ENCODE assay signal across 22 cellular contexts in genomic region chr7:34739651-34740300, GRCh38.
DNase-seq lines count a peak whose midpoint lies in the region; ATAC-seq, FAIRE-seq and TF ChIP-seq lines count a peak whose summit lies in the region.
"Had no signal": no experiment of that assay in that cellular context is flagged by ENCODE, and none has a peak within 500 bp of the region (broad histone marks: within the 10 kb centered on the region; RNA-seq: fewer than 3 reads in every experiment).

No MANE protein-coding gene starts in this region.

- peak overlapping the region; percentile 41; the same call in 1 of the 2 replicates for H3K27ac Mint-ChIP-seq in GM23338
- H3K27ac Mint-ChIP-seq in activated naive CD4-positive, alpha-beta T cell treated with anti-CD3 and anti-CD28 coated beads, Interleukin-2, amount 50 U/mL, for 72 hours, result no peak overlapping the region
- H3K27ac Mint-ChIP-seq: CD4-positive, alpha-beta T cell had no signal

- no peaks in the 10 kb centered on the region for H3K27me3 Mint-ChIP-seq in GM23338 (ENCODE audit: insufficient read depth, low read depth, poor library complexity)

- no peak overlapping the region for H3K4me3 ChIP-seq in GM23338
- no peak overlapping the region for H3K4me3 ChIP-seq in bronchial epithelial cell (ENCODE audit: low read depth, low read length)
- H3K4me3 ChIP-seq: BLaER1, K562, SK-N-MC had no signal

- H3K27me3 ChIP-seq in GM23338 (ENCODE audit: insufficient read depth) (no peaks in the 10 kb centered on the region), bronchial epithelial cell (ENCODE audit: control insufficient read depth, insufficient read depth, low read length) (no peaks in the 10 kb centered on the region)
- H3K27me3 ChIP-seq: BLaER1 had no signal

- H3K4me3 Mint-ChIP-seq in GM23338, result no peak overlapping the region
- H3K4me3 Mint-ChIP-seq: CD4-positive, alpha-beta T cell had no signal

- no peak overlapping the region for H2AFZ ChIP-seq in GM23338

- no peaks in the 10 kb centered on the region for H3K36me3 ChIP-seq in GM23338 (ENCODE audit: insufficient read depth)
- H3K36me3 ChIP-seq in bronchial epithelial cell (ENCODE audit: control insufficient read depth, insufficient read depth, low read length), result no peaks in the 10 kb centered on the region
- H3K36me3 ChIP-seq: BLaER1 had no signal

- ATAC-seq in GM23338, result no peak
- no peak for ATAC-seq in activated naive CD4-positive, alpha-beta T cell treated with anti-CD3 and anti-CD28 coated beads, Interleukin-2, amount 50 U/mL, for 72 hours
- ATAC-seq: K562 had no signal

- H3K9me2 ChIP-seq in GM23338 (ENCODE audit: insufficient read depth), result no peaks in the 10 kb centered on the region

- intact Hi-C loops in cardiac septum (cut with DNase I), result no loop called here

- DNase-seq in DMS 273 (lab: John Stamatoyannopoulos, UW; ENCODE audit: unreplicated experiment), result peak; percentile 33
- DNase-seq in DMS 273 treated with DMSO at 0.1 percent for 48 hours (lab: John Stamatoyannopoulos, UW), result no peak
- no peak for DNase-seq in GM23338 (ENCODE audit: low spot score)
- DNase-seq in NCI-H82 (lab: John Stamatoyannopoulos, UW), result peak; percentile 42
- no peak for DNase-seq in bronchial epithelial cell (ENCODE audit: low read depth)
- DNase-seq in cardiac septum (ENCODE audit: low spot score), result no peak
- no peak for DNase-seq in activated naive CD4-positive, alpha-beta T cell treated with anti-CD3 and anti-CD28 coated beads, Interleukin-2, amount 50 U/mL, for 72 hours (ENCODE audit: low spot score in 2 of 2)
- DNase-seq in kidney glomerular epithelial cell (lab: John Stamatoyannopoulos, UW), result no peak
- DNase-seq: ACHN; CD4-positive, alpha-beta T cell; NCI-H1417; NCI-H1694 treated with DMSO at 0.1 percent for 48 hours; NCI-H2081 treated with DMSO at 0.1 percent for 48 hours; NCI-H226; NCI-H510A treated with DMSO at 0.1 percent for 48 hours; NCI-H748 treated with DMSO at 0.1 percent for 48 hours; SHP77 had no signal

- no peaks in the 10 kb centered on the region for H4K20me1 ChIP-seq in GM23338 (replicated peaks; ENCODE audit: insufficient read depth)
- H4K20me1 ChIP-seq: BLaER1 had no signal

- H3K4me1 Mint-ChIP-seq in GM23338, result no peaks in the 10 kb centered on the region

- no peak for TF ChIP-seq CTCF in GM23338 (conservative IDR thresholded peaks at IDR 0.05; ENCODE audit: low read depth in 2 of 2)
- no peak for TF ChIP-seq CTCF in bronchial epithelial cell (IDR thresholded peaks at IDR 0.05; ENCODE audit: insufficient read depth, low read length, severe bottlenecking)

- no peak overlapping the region for H3K27ac ChIP-seq in GM23338 (ENCODE audit: low read depth)
- H3K27ac ChIP-seq: 22Rv1, BLaER1, SK-N-MC had no signal

- peaks cover 8% of the 10 kb centered on the region; the same call in 2 of the 3 replicates for H3K36me3 Mint-ChIP-seq in GM23338 (ENCODE audit: low read depth)
- H3K36me3 Mint-ChIP-seq in activated naive CD4-positive, alpha-beta T cell treated with anti-CD3 and anti-CD28 coated beads, Interleukin-2, amount 50 U/mL, for 72 hours, result no peaks in the 10 kb centered on the region

- no peaks in the 10 kb centered on the region for H3K79me2 ChIP-seq in GM23338 (replicated peaks; ENCODE audit: insufficient read depth)

- no peaks in the 10 kb centered on the region for H3K4me1 ChIP-seq in GM23338 (ENCODE audit: insufficient read depth)
- H3K4me1 ChIP-seq: BLaER1 had no signal

- no peak overlapping the region for H3K4me2 ChIP-seq in GM23338
- H3K4me2 ChIP-seq: BLaER1 had no signal

- peaks cover 25% of the 10 kb centered on the region; the same call in 2 of the 3 replicates for H3K9me3 Mint-ChIP-seq in GM23338
- no peaks in the 10 kb centered on the region for H3K9me3 Mint-ChIP-seq in activated naive CD4-positive, alpha-beta T cell treated with anti-CD3 and anti-CD28 coated beads, Interleukin-2, amount 50 U/mL, for 72 hours
- H3K9me3 Mint-ChIP-seq: CD4-positive, alpha-beta T cell had no signal

- peak; percentile 50 for FAIRE-seq in bronchial epithelial cell (lab: Jason Lieb, UNC)
- FAIRE-seq: G401.6, K562 had no signal

- no peaks in the 10 kb centered on the region for H3F3A ChIP-seq in GM23338 (replicated peaks; ENCODE audit: low read depth)

TF ChIP-seq in GM23338, 12 proteins besides CTCF, POLR2A, EP300 and RAD21 (continues in another document):
- no peak for TF ChIP-seq EZH2 (IDR thresholded peaks at IDR 0.05; ENCODE audit: low read depth, unreplicated experiment)
- TF ChIP-seq, protein P1, sequence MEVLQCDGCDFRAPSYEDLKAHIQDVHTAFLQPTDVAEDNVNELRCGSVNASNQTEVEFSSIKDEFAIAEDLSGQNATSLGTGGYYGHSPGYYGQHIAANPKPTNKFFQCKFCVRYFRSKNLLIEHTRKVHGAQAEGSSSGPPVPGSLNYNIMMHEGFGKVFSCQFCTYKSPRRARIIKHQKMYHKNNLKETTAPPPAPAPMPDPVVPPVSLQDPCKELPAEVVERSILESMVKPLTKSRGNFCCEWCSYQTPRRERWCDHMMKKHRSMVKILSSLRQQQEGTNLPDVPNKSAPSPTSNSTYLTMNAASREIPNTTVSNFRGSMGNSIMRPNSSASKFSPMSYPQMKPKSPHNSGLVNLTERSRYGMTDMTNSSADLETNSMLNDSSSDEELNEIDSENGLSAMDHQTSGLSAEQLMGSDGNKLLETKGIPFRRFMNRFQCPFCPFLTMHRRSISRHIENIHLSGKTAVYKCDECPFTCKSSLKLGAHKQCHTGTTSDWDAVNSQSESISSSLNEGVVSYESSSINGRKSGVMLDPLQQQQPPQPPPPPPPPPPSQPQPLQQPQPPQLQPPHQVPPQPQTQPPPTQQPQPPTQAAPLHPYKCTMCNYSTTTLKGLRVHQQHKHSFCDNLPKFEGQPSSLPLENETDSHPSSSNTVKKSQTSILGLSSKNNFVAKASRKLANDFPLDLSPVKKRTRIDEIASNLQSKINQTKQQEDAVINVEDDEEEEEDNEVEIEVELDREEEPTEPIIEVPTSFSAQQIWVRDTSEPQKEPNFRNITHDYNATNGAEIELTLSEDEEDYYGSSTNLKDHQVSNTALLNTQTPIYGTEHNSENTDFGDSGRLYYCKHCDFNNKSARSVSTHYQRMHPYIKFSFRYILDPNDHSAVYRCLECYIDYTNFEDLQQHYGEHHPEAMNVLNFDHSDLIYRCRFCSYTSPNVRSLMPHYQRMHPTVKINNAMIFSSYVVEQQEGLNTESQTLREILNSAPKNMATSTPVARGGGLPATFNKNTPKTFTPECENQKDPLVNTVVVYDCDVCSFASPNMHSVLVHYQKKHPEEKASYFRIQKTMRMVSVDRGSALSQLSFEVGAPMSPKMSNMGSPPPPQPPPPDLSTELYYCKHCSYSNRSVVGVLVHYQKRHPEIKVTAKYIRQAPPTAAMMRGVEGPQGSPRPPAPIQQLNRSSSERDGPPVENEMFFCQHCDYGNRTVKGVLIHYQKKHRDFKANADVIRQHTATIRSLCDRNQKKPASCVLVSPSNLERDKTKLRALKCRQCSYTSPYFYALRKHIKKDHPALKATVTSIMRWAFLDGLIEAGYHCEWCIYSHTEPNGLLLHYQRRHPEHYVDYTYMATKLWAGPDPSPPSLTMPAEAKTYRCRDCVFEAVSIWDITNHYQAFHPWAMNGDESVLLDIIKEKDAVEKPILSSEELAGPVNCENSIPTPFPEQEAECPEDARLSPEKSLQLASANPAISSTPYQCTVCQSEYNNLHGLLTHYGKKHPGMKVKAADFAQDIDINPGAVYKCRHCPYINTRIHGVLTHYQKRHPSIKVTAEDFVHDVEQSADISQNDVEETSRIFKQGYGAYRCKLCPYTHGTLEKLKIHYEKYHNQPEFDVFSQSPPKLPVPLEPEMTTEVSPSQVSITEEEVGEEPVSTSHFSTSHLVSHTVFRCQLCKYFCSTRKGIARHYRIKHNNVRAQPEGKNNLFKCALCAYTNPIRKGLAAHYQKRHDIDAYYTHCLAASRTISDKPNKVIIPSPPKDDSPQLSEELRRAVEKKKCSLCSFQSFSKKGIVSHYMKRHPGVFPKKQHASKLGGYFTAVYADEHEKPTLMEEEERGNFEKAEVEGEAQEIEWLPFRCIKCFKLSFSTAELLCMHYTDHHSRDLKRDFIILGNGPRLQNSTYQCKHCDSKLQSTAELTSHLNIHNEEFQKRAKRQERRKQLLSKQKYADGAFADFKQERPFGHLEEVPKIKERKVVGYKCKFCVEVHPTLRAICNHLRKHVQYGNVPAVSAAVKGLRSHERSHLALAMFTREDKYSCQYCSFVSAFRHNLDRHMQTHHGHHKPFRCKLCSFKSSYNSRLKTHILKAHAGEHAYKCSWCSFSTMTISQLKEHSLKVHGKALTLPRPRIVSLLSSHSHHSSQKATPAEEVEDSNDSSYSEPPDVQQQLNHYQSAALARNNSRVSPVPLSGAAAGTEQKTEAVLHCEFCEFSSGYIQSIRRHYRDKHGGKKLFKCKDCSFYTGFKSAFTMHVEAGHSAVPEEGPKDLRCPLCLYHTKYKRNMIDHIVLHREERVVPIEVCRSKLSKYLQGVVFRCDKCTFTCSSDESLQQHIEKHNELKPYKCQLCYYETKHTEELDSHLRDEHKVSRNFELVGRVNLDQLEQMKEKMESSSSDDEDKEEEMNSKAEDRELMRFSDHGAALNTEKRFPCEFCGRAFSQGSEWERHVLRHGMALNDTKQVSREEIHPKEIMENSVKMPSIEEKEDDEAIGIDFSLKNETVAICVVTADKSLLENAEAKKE (CRISPR knock-in tag; IDR thresholded peaks at IDR 0.05), result no peak
- TF ChIP-seq ZNF114 (CRISPR knock-in tag; IDR thresholded peaks at IDR 0.05), result no peak
- no peak for TF ChIP-seq REST (IDR thresholded peaks at IDR 0.05; ENCODE audit: unreplicated experiment)

Comparison
In these comparisons a context has a peak if more than half of its experiments do, and no peak if none do; other contexts are left out.
1. DNase-seq: peak in DMS 273 (single experiment) and NCI-H82 (single experiment); none in DMS 273 treated with DMSO at 0.1 percent for 48 hours (single experiment), GM23338 (single experiment), bronchial epithelial cell (single experiment), cardiac septum (single experiment), activated naive CD4-positive, alpha-beta T cell treated with anti-CD3 and anti-CD28 coated beads, Interleukin-2, amount 50 U/mL, for 72 hours (0 of 2) and kidney glomerular epithelial cell (single experiment).